Comparison of ENCODE assay signal across 8 cellular contexts in the genomic region with DNA sequence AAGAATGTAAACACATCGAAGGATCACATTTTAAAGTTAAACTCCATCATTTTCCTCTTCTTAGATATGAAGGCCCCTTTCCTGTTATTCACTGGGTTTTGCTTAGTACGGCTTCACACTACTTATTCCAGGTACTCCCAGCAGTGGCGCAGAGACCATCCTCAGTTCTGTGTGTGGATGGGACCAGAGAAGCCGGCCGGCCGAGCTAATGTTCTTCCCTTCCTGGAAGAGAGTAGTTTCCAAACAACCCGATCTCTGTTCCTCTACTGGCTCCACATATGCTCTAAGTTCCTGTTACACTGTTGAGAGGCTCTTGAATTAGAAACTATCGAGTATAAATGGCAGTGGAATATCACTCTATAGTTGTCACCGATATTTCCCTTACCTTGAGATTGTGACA. TPM values are rescaled to one million over a fixed set of nuclear protein-coding genes. Genes with fewer than 3 reads are reported as not detected.
A peak's percentile ranks its signal among the peaks of the same experiment; 100 is the strongest.
DNase-seq lines count a peak whose midpoint lies in the region; ATAC-seq, FAIRE-seq and TF ChIP-seq lines count a peak whose summit lies in the region.

No MANE protein-coding gene starts in this region.

- H3K4me1 Mint-ChIP-seq in activated naive CD8-positive, alpha-beta T cell treated with anti-CD3 and anti-CD28 coated beads for 36 hours: peaks cover 32% of the 10 kb centered on the region

- H3K27me3 ChIP-seq in HUES6 (ENCODE audit: control insufficient read depth, insufficient read depth, low read length): no peaks in the 10 kb centered on the region
- H3K27me3 ChIP-seq in iPS-20b (ENCODE audit: insufficient read depth, low read length): no peaks in the 10 kb centered on the region
- no peaks in the 10 kb centered on the region for H3K27me3 ChIP-seq in subcutaneous abdominal adipose tissue (ENCODE audit: control insufficient read depth in 5 of 5, insufficient read depth in 4 of 5, low read length in 5 of 5)

- H3K9ac ChIP-seq in HUES6 (ENCODE audit: low read length) (peak overlapping the region; percentile 54), iPS-20b (ENCODE audit: low read depth, low read length) (peak overlapping the region; percentile 71; the same call in 1 of the 2 replicates), subcutaneous abdominal adipose tissue (ENCODE audit: low read length in 5 of 5) (peak overlapping the region; percentile 34 to 86 (median 69))

- TF ChIP-seq CTCF in AG04449 (IDR thresholded peaks at IDR 0.05; ENCODE audit: insufficient read depth, low read length, missing control alignments): no peak

- peak overlapping the region; percentile 88 for H3K4me3 Mint-ChIP-seq in activated naive CD8-positive, alpha-beta T cell treated with anti-CD3 and anti-CD28 coated beads for 36 hours

- CTCF ChIA-PET in AG04449 (lab: Yijun Ruan, JAX): interaction anchor here (0.7 to 1.7 kb wide), 2 partner anchors 12 to 14 kb away, joined by 3 to 4 read pairs; no protein-coding TSS in a partner anchor

- peaks cover 8% of the 10 kb centered on the region; the same call in 1 of the 2 replicates for H3K4me1 ChIP-seq in HUES6 (ENCODE audit: control insufficient read depth, insufficient read depth, low read length)
- peaks cover 10% of the 10 kb centered on the region; the same call in 1 of the 2 replicates for H3K4me1 ChIP-seq in iPS-20b (ENCODE audit: insufficient read depth, low read length)
- peaks cover 4 to 21% (median 18%) of the 10 kb centered on the region in 5 donors for H3K4me1 ChIP-seq in subcutaneous abdominal adipose tissue (ENCODE audit: control insufficient read depth in 5 of 5, insufficient read depth in 5 of 5, low read length in 5 of 5)

- no peaks in the 10 kb centered on the region for H3K9me3 ChIP-seq in HUES6 (ENCODE audit: control insufficient read depth, insufficient read depth, low read depth, low read length)
- no peaks in the 10 kb centered on the region; the same call in 1 of the 2 replicates for H3K9me3 ChIP-seq in iPS-20b (ENCODE audit: insufficient read depth, low read depth, low read length)
- no peaks in the 10 kb centered on the region for H3K9me3 ChIP-seq in subcutaneous abdominal adipose tissue (ENCODE audit: control insufficient read depth in 5 of 5, low read length in 5 of 5)

- H3K36me3 ChIP-seq in HUES6 (ENCODE audit: control insufficient read depth, insufficient read depth, low read length): peaks cover 28% of the 10 kb centered on the region
- H3K36me3 ChIP-seq in iPS-20b (ENCODE audit: insufficient read depth, low read depth, low read length): peaks cover 50% of the 10 kb centered on the region
- peaks cover under 1 to 15% (median 14%) of the 10 kb centered on the region in 5 donors for H3K36me3 ChIP-seq in subcutaneous abdominal adipose tissue (ENCODE audit: control insufficient read depth in 5 of 5, insufficient read depth in 5 of 5, low read length in 5 of 5)

- H3K27ac ChIP-seq in HUES6 (ENCODE audit: low read depth, low read length): no peak overlapping the region
- peak overlapping the region; percentile 53 for H3K27ac ChIP-seq in iPS-20b (ENCODE audit: low read length)
- peak overlapping the region; percentile 65 for H3K27ac ChIP-seq in subcutaneous abdominal adipose tissue (ENCODE audit: low read depth, low read length)

- H3K27ac Mint-ChIP-seq in activated naive CD8-positive, alpha-beta T cell treated with anti-CD3 and anti-CD28 coated beads for 36 hours: peak overlapping the region; percentile 61

- DNase-seq in AG04449 (ENCODE audit: low read depth, low spot score) (no peak), frontal cortex (ENCODE audit: low spot score in 2 of 2) (no peak)
- no peak for DNase-seq in activated naive CD8-positive, alpha-beta T cell treated with anti-CD3 and anti-CD28 coated beads for 36 hours

- POLR2A ChIA-PET in AG04449 (lab: Yijun Ruan, JAX): interaction anchor here (1.1 kb wide), 1 partner anchor 21 kb away, joined by 3 read pairs; no protein-coding TSS in a partner anchor

- no peaks in the 10 kb centered on the region for H3K9me3 Mint-ChIP-seq in activated naive CD8-positive, alpha-beta T cell treated with anti-CD3 and anti-CD28 coated beads for 36 hours

- FAIRE-seq in frontal cortex (lab: Jason Lieb, UNC): no peak

- H3K4me3 ChIP-seq in AG04449 (ENCODE audit: low read depth, low read length): peak overlapping the region; percentile 65
- peak overlapping the region; percentile 59 for H3K4me3 ChIP-seq in HUES6 (ENCODE audit: low read depth, low read length)
- H3K4me3 ChIP-seq in iPS-20b (ENCODE audit: low read length): peak overlapping the region; percentile 71
- peak overlapping the region; percentile 80 to 98 (median 95) for H3K4me3 ChIP-seq in subcutaneous abdominal adipose tissue (ENCODE audit: low read depth in 1 of 5, low read length in 5 of 5)

- H3K27me3 Mint-ChIP-seq in activated naive CD8-positive, alpha-beta T cell treated with anti-CD3 and anti-CD28 coated beads for 36 hours: no peaks in the 10 kb centered on the region

- H3K36me3 Mint-ChIP-seq in activated naive CD8-positive, alpha-beta T cell treated with anti-CD3 and anti-CD28 coated beads for 36 hours: peaks cover 27% of the 10 kb centered on the region

- ATAC-seq in HG02798 (IDR thresholded peaks at IDR 0.05; ENCODE audit: poor library complexity, unreplicated experiment) (no peak), GM21529 (IDR thresholded peaks at IDR 0.05; ENCODE audit: unreplicated experiment) (no peak)

RNA-seq across cellular contexts. Expression of gene NFRKB, which starts 0.7 kb away (rescaled TPM):
- total RNA-seq in activated naive CD8-positive, alpha-beta T cell treated with anti-CD3 and anti-CD28 coated beads for 36 hours: 10 to 100 TPM; 33.1 to 33.2 TPM
- total RNA-seq in frontal cortex: 17.5 TPM
